ENCODE assay signal across 1 cellular context in the genomic region with DNA sequence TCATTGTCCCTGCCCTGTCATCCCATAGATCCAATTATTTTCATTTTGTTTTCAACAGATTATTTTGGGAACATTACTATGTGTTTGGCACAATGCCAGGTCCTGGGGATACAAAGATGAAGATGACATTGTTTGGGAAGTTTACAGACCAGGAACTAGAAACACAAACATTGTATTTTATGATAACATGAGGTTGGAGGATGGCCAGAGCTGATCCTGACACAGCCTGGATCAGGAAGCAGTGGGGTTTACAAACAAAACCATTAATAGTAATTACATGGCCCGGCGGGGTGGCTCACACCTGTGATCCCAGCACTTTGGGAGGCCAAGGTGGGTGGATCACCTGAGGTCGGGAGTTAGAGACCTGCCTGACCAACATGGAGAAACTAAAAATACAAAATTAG.
TF ChIP-seq lines count a peak whose summit lies in the region.

No MANE protein-coding gene starts in this region.

TF ChIP-seq in HepG2, 621 proteins besides CTCF, POLR2A, EP300 and RAD21 (continued from another document and continues in another):
- TF ChIP-seq, protein P1, sequence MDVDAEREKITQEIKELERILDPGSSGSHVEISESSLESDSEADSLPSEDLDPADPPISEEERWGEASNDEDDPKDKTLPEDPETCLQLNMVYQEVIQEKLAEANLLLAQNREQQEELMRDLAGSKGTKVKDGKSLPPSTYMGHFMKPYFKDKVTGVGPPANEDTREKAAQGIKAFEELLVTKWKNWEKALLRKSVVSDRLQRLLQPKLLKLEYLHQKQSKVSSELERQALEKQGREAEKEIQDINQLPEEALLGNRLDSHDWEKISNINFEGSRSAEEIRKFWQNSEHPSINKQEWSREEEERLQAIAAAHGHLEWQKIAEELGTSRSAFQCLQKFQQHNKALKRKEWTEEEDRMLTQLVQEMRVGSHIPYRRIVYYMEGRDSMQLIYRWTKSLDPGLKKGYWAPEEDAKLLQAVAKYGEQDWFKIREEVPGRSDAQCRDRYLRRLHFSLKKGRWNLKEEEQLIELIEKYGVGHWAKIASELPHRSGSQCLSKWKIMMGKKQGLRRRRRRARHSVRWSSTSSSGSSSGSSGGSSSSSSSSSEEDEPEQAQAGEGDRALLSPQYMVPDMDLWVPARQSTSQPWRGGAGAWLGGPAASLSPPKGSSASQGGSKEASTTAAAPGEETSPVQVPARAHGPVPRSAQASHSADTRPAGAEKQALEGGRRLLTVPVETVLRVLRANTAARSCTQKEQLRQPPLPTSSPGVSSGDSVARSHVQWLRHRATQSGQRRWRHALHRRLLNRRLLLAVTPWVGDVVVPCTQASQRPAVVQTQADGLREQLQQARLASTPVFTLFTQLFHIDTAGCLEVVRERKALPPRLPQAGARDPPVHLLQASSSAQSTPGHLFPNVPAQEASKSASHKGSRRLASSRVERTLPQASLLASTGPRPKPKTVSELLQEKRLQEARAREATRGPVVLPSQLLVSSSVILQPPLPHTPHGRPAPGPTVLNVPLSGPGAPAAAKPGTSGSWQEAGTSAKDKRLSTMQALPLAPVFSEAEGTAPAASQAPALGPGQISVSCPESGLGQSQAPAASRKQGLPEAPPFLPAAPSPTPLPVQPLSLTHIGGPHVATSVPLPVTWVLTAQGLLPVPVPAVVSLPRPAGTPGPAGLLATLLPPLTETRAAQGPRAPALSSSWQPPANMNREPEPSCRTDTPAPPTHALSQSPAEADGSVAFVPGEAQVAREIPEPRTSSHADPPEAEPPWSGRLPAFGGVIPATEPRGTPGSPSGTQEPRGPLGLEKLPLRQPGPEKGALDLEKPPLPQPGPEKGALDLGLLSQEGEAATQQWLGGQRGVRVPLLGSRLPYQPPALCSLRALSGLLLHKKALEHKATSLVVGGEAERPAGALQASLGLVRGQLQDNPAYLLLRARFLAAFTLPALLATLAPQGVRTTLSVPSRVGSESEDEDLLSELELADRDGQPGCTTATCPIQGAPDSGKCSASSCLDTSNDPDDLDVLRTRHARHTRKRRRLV (CRISPR knock-in tag; IDR thresholded peaks at IDR 0.05): no peak
- TF ChIP-seq LCORL (IDR thresholded peaks at IDR 0.05) (peak; percentile 98), LCORL (CRISPR knock-in tag; IDR thresholded peaks at IDR 0.05) (no peak), JARID2 (CRISPR knock-in tag; IDR thresholded peaks at IDR 0.05; ENCODE audit: insufficient replicate concordance) (no peak), CEBPB (IDR thresholded peaks at IDR 0.05; ENCODE audit: borderline replicate concordance, low read depth, low read length) (no peak), ZNF619 (CRISPR knock-in tag; IDR thresholded peaks at IDR 0.05) (no peak), ZNF30 (CRISPR knock-in tag; IDR thresholded peaks at IDR 0.05) (no peak), ZEB1 (IDR thresholded peaks at IDR 0.05; ENCODE audit: insufficient replicate concordance, low read depth) (no peak), MIER2 (CRISPR knock-in tag; IDR thresholded peaks at IDR 0.05) (no peak), SIN3A (IDR thresholded peaks at IDR 0.05; ENCODE audit: borderline replicate concordance, low read depth, low read length) (no peak), SRF (IDR thresholded peaks at IDR 0.05; ENCODE audit: low read depth, low read length) (no peak), ZNF652 (CRISPR knock-in tag; IDR thresholded peaks at IDR 0.05; ENCODE audit: borderline replicate concordance, low read depth) (no peak), ZNF557 (CRISPR knock-in tag; IDR thresholded peaks at IDR 0.05) (no peak), ZNF460 (CRISPR knock-in tag; IDR thresholded peaks at IDR 0.05; ENCODE audit: borderline replicate concordance) (peak; percentile 93), ZNF747 (CRISPR knock-in tag; IDR thresholded peaks at IDR 0.05; ENCODE audit: borderline replicate concordance) (no peak), FOXP1 (IDR thresholded peaks at IDR 0.05) (no peak), FOXP1 (CRISPR knock-in tag; IDR thresholded peaks at IDR 0.05) (peak; percentile 80), MAFF (IDR thresholded peaks at IDR 0.05; ENCODE audit: low read depth, low read length) (no peak), YEATS4 (CRISPR knock-in tag; IDR thresholded peaks at IDR 0.05; ENCODE audit: borderline replicate concordance) (no peak), FOXM1 (CRISPR knock-in tag; IDR thresholded peaks at IDR 0.05) (no peak), NFYB (CRISPR knock-in tag; IDR thresholded peaks at IDR 0.05) (no peak), ZNF572 (CRISPR knock-in tag; IDR thresholded peaks at IDR 0.05) (no peak), GABPA (IDR thresholded peaks at IDR 0.05; ENCODE audit: low read depth, low read length) (no peak), GABPA (CRISPR knock-in tag; IDR thresholded peaks at IDR 0.05; ENCODE audit: low read depth) (no peak), GPN1 (CRISPR knock-in tag; IDR thresholded peaks at IDR 0.05; ENCODE audit: borderline replicate concordance) (no peak), RFX1 (IDR thresholded peaks at IDR 0.05) (no peak), MIXL1 (CRISPR knock-in tag; IDR thresholded peaks at IDR 0.05) (0 out of 2 replicates have a peak, but pooled peaks have one; percentile 43), KLF16 (CRISPR knock-in tag; IDR thresholded peaks at IDR 0.05) (0 out of 4 replicates have a peak, but pooled peaks of 1 of the 2 experiments have one; percentile 13), ZNF235 (CRISPR knock-in tag; IDR thresholded peaks at IDR 0.05; ENCODE audit: borderline replicate concordance) (no peak), ZNF24 (IDR thresholded peaks at IDR 0.05) (no peak), SOX13 (IDR thresholded peaks at IDR 0.05) (no peak), SOX13 (CRISPR knock-in tag; conservative IDR thresholded peaks at IDR 0.05 in 1 of 2, IDR thresholded peaks at IDR 0.05 in 1 of 2) (peak in 1 of 2 experiments; percentile 86; a peak in 2 of 4 replicates), FOXA1 (IDR thresholded peaks at IDR 0.05) (no peak), FOXA1 (CRISPR knock-in tag; IDR thresholded peaks at IDR 0.05) (0 out of 2 replicates have a peak, but pooled peaks have one; percentile 16), ZNF343 (CRISPR knock-in tag; IDR thresholded peaks at IDR 0.05) (no peak; the same call in 1 of the 2 replicates), ISL2 (CRISPR knock-in tag; IDR thresholded peaks at IDR 0.05) (no peak), ZNF367 (CRISPR knock-in tag; IDR thresholded peaks at IDR 0.05; ENCODE audit: borderline replicate concordance) (no peak), HNRNPLL (IDR thresholded peaks at IDR 0.05; ENCODE audit: low read depth, low read length, poor library complexity, severe bottlenecking) (no peak), MTA1 (CRISPR knock-in tag; IDR thresholded peaks at IDR 0.05; ENCODE audit: borderline replicate concordance) (no peak)
- TF ChIP-seq, protein P2, sequence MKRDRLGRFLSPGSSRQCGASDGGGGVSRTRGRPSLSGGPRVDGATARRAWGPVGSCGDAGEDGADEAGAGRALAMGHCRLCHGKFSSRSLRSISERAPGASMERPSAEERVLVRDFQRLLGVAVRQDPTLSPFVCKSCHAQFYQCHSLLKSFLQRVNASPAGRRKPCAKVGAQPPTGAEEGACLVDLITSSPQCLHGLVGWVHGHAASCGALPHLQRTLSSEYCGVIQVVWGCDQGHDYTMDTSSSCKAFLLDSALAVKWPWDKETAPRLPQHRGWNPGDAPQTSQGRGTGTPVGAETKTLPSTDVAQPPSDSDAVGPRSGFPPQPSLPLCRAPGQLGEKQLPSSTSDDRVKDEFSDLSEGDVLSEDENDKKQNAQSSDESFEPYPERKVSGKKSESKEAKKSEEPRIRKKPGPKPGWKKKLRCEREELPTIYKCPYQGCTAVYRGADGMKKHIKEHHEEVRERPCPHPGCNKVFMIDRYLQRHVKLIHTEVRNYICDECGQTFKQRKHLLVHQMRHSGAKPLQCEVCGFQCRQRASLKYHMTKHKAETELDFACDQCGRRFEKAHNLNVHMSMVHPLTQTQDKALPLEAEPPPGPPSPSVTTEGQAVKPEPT (CRISPR knock-in tag; IDR thresholded peaks at IDR 0.05; ENCODE audit: low read depth): no peak
- TF ChIP-seq, protein P3, sequence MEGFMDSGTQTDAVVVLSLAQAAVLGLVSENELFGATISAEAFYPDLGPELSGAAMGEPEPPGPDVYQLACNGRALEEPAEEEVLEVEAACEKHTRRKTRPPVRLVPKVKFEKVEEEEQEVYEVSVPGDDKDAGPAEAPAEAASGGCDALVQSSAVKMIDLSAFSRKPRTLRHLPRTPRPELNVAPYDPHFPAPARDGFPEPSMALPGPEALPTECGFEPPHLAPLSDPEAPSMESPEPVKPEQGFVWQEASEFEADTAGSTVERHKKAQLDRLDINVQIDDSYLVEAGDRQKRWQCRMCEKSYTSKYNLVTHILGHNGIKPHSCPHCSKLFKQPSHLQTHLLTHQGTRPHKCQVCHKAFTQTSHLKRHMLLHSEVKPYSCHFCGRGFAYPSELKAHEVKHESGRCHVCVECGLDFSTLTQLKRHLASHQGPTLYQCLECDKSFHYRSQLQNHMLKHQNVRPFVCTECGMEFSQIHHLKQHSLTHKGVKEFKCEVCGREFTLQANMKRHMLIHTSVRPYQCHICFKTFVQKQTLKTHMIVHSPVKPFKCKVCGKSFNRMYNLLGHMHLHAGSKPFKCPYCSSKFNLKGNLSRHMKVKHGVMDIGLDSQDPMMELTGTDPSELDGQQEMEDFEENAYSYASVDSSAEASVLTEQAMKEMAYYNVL (CRISPR knock-in tag; IDR thresholded peaks at IDR 0.05; ENCODE audit: borderline replicate concordance): no peak
- TF ChIP-seq, protein P4, sequence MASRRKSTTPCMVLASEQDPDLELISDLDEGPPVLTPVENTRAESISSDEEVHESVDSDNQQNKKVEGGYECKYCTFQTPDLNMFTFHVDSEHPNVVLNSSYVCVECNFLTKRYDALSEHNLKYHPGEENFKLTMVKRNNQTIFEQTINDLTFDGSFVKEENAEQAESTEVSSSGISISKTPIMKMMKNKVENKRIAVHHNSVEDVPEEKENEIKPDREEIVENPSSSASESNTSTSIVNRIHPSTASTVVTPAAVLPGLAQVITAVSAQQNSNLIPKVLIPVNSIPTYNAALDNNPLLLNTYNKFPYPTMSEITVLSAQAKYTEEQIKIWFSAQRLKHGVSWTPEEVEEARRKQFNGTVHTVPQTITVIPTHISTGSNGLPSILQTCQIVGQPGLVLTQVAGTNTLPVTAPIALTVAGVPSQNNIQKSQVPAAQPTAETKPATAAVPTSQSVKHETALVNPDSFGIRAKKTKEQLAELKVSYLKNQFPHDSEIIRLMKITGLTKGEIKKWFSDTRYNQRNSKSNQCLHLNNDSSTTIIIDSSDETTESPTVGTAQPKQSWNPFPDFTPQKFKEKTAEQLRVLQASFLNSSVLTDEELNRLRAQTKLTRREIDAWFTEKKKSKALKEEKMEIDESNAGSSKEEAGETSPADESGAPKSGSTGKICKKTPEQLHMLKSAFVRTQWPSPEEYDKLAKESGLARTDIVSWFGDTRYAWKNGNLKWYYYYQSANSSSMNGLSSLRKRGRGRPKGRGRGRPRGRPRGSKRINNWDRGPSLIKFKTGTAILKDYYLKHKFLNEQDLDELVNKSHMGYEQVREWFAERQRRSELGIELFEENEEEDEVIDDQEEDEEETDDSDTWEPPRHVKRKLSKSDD (CRISPR knock-in tag; IDR thresholded peaks at IDR 0.05; ENCODE audit: low read depth): no peak
- TF ChIP-seq, protein P5, sequence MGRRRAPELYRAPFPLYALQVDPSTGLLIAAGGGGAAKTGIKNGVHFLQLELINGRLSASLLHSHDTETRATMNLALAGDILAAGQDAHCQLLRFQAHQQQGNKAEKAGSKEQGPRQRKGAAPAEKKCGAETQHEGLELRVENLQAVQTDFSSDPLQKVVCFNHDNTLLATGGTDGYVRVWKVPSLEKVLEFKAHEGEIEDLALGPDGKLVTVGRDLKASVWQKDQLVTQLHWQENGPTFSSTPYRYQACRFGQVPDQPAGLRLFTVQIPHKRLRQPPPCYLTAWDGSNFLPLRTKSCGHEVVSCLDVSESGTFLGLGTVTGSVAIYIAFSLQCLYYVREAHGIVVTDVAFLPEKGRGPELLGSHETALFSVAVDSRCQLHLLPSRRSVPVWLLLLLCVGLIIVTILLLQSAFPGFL (CRISPR knock-in tag; IDR thresholded peaks at IDR 0.05): no peak
- TF ChIP-seq, protein P6, sequence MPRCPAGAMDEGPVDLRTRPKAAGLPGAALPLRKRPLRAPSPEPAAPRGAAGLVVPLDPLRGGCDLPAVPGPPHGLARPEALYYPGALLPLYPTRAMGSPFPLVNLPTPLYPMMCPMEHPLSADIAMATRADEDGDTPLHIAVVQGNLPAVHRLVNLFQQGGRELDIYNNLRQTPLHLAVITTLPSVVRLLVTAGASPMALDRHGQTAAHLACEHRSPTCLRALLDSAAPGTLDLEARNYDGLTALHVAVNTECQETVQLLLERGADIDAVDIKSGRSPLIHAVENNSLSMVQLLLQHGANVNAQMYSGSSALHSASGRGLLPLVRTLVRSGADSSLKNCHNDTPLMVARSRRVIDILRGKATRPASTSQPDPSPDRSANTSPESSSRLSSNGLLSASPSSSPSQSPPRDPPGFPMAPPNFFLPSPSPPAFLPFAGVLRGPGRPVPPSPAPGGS (CRISPR knock-in tag; IDR thresholded peaks at IDR 0.05): no peak
- TF ChIP-seq, protein P7, sequence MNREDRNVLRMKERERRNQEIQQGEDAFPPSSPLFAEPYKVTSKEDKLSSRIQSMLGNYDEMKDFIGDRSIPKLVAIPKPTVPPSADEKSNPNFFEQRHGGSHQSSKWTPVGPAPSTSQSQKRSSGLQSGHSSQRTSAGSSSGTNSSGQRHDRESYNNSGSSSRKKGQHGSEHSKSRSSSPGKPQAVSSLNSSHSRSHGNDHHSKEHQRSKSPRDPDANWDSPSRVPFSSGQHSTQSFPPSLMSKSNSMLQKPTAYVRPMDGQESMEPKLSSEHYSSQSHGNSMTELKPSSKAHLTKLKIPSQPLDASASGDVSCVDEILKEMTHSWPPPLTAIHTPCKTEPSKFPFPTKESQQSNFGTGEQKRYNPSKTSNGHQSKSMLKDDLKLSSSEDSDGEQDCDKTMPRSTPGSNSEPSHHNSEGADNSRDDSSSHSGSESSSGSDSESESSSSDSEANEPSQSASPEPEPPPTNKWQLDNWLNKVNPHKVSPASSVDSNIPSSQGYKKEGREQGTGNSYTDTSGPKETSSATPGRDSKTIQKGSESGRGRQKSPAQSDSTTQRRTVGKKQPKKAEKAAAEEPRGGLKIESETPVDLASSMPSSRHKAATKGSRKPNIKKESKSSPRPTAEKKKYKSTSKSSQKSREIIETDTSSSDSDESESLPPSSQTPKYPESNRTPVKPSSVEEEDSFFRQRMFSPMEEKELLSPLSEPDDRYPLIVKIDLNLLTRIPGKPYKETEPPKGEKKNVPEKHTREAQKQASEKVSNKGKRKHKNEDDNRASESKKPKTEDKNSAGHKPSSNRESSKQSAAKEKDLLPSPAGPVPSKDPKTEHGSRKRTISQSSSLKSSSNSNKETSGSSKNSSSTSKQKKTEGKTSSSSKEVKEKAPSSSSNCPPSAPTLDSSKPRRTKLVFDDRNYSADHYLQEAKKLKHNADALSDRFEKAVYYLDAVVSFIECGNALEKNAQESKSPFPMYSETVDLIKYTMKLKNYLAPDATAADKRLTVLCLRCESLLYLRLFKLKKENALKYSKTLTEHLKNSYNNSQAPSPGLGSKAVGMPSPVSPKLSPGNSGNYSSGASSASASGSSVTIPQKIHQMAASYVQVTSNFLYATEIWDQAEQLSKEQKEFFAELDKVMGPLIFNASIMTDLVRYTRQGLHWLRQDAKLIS (CRISPR knock-in tag; IDR thresholded peaks at IDR 0.05): no peak
- TF ChIP-seq, protein P8, sequence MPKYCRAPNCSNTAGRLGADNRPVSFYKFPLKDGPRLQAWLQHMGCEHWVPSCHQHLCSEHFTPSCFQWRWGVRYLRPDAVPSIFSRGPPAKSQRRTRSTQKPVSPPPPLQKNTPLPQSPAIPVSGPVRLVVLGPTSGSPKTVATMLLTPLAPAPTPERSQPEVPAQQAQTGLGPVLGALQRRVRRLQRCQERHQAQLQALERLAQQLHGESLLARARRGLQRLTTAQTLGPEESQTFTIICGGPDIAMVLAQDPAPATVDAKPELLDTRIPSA (CRISPR knock-in tag; IDR thresholded peaks at IDR 0.05; ENCODE audit: borderline replicate concordance): no peak
